In the genomic region with DNA sequence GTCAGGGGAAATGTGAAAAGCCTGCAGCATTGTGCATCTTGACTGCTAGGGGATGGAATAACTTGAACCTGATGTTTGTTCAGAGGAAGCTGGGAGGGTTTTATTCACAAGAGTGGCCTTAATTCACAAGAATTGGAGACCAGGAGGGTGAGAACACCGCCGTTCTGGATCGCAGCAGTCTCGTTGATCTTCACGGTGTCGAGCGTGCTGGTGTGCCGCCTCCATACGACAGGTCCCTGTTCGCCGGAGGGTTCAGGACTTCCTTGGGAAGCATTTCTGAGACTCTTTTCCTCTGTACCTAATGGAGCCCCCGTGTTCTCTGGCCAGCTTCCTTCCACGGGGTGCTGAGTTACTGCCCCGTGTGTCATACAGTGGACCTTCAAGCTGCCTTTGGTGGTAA, we compare ENCODE assay signal across 18 cellular contexts.
"Had no signal": no experiment of that assay in that cellular context is flagged by ENCODE, and none has a peak within 500 bp of the region (broad histone marks: within the 10 kb centered on the region; RNA-seq: fewer than 3 reads in every experiment).

No MANE protein-coding gene starts in this region.

- H3K36me3 ChIP-seq: ascending aorta, breast epithelium, lower lobe of right lung, tibial nerve, vagina had no signal

- H3K27ac ChIP-seq: breast epithelium, heart right ventricle, lower lobe of right lung, tibial nerve, vagina, WERI-Rb-1 had no signal

- H3K27me3 ChIP-seq: ascending aorta, breast epithelium, dorsolateral prefrontal cortex, heart right ventricle, tibial nerve, vagina had no signal

- H3K4me3 Mint-ChIP-seq: activated CD8-positive, alpha-beta T cell treated with anti-CD3 and anti-CD28 coated beads, Interleukin-2, amount 10 ng/mL, durations not matched to agents 7 days and 5 days; activated T-helper 1 cell treated with anti-CD3 and anti-CD28 coated beads, Interleukin-12 subunit alpha, Interleukin-12 subunit beta, Interleukin-2, Interleukin-4 antibody, amounts not matched to agents 30 ng/mL and 10 ng/mL and 1 ng/mL, durations not matched to agents 14 hours and 24 hours and 36 hours; endodermal cell had no signal

- H3K9me3 ChIP-seq: ascending aorta, breast epithelium, heart right ventricle, lower lobe of right lung, tibial nerve, vagina had no signal

- H3K4me3 ChIP-seq: ascending aorta, breast epithelium, dorsolateral prefrontal cortex, heart right ventricle, lower lobe of right lung, tibial nerve, vagina had no signal

- DNase-seq: activated CD4-positive, alpha-beta T cell treated with anti-CD3 and anti-CD28 coated beads for 4 hours; activated CD8-positive, alpha-beta memory T cell treated with anti-CD3 and anti-CD28 coated beads, Interleukin-2, amount 50 U/mL, for 4 hours; activated CD8-positive, alpha-beta T cell treated with anti-CD3 and anti-CD28 coated beads, Interleukin-2, amount 10 ng/mL, durations not matched to agents 7 days and 5 days; activated naive CD4-positive, alpha-beta T cell; dorsolateral prefrontal cortex; endodermal cell; heart right ventricle; left colon; lower lobe of right lung; midbrain; stimulated activated CD4-positive, alpha-beta T cell treated with anti-CD3 and anti-CD28 coated beads, Interleukin-12 subunit alpha, Interleukin-12 subunit beta, amount 100 ng/mL, for 4 hours; stimulated activated CD4-positive, alpha-beta T cell treated with anti-CD3 and anti-CD28 coated beads, Interleukin-2, amount 100 ng/mL, for 24 hours; WERI-Rb-1 had no signal

- H3K27ac Mint-ChIP-seq: activated CD8-positive, alpha-beta T cell treated with anti-CD3 and anti-CD28 coated beads, Interleukin-2, amount 10 ng/mL, durations not matched to agents 7 days and 5 days; activated T-helper 1 cell treated with anti-CD3 and anti-CD28 coated beads, Interleukin-12 subunit alpha, Interleukin-12 subunit beta, Interleukin-2, Interleukin-4 antibody, amounts not matched to agents 30 ng/mL and 10 ng/mL and 1 ng/mL, durations not matched to agents 14 hours and 24 hours and 36 hours; endodermal cell had no signal

- H3K9me3 Mint-ChIP-seq: activated T-helper 1 cell treated with anti-CD3 and anti-CD28 coated beads, Interleukin-12 subunit alpha, Interleukin-12 subunit beta, Interleukin-2, Interleukin-4 antibody, amounts not matched to agents 30 ng/mL and 10 ng/mL and 1 ng/mL, durations not matched to agents 14 hours and 24 hours and 36 hours; endodermal cell had no signal
